Comparison of ENCODE assay signal across 1 cellular context in genomic region chr9:36902063-36902735, GRCh38.
TF ChIP-seq lines count a peak whose summit lies in the region.

No MANE protein-coding gene starts in this region.

TF ChIP-seq in SK-N-SH, 30 proteins besides CTCF, POLR2A, EP300 and RAD21 (continued from another document):
- no peak for TF ChIP-seq FOXJ3 (CRISPR knock-in tag; IDR thresholded peaks at IDR 0.05)
- no peak for TF ChIP-seq CHD2 (IDR thresholded peaks at IDR 0.05; ENCODE audit: low read length, partially characterized antibody)
- TF ChIP-seq USF2 (IDR thresholded peaks at IDR 0.05; ENCODE audit: borderline replicate concordance, low read depth, low read length): no peak
- TF ChIP-seq GABPA (IDR thresholded peaks at IDR 0.05; ENCODE audit: low read depth): no peak
